11 cellular contexts compared by ENCODE assay signal in genomic region chr21:28793043-28793442, GRCh38.
A peak's percentile ranks its signal among the peaks of the same experiment; 100 is the strongest.
DNase-seq lines count a peak whose midpoint lies in the region; ATAC-seq, FAIRE-seq and TF ChIP-seq lines count a peak whose summit lies in the region.
"Had no signal": no experiment of that assay in that cellular context is flagged by ENCODE, and none has a peak within 500 bp of the region (broad histone marks: within the 10 kb centered on the region; RNA-seq: fewer than 3 reads in every experiment).

No MANE protein-coding gene starts in this region.

- H4K8ac ChIP-seq in IMR-90 (ENCODE audit: low read depth in 2 of 2, low read length in 2 of 2) = no peak overlapping the region; a peak in 1 of 4 replicates

- H3K18ac ChIP-seq in IMR-90 (ENCODE audit: low read depth, low read length) = no peak overlapping the region; the same call in 1 of the 2 replicates

- TF ChIP-seq RAD21 in IMR-90 (IDR thresholded peaks at IDR 0.05; ENCODE audit: low read length) = peak; percentile 85

- no peak overlapping the region for H4K91ac ChIP-seq in IMR-90 (ENCODE audit: insufficient read depth, low read depth, low read length)

- H3K56ac ChIP-seq in IMR-90 (ENCODE audit: extremely low read depth, insufficient read depth, low read length) = no peak overlapping the region

- dilution Hi-C loops in IMR-90 (cut with HindIII; ENCODE audit: low sequenced_read_pairs, unreplicated experiment) = no loop called here
- dilution Hi-C loops in mammary epithelial cell (cut with HindIII; ENCODE audit: low sequenced_read_pairs) = no loop called here

- H2BK120ac ChIP-seq in IMR-90 (ENCODE audit: low read depth, low read length) = peak overlapping the region; percentile 71

- no peaks in the 10 kb centered on the region for H3K36me3 ChIP-seq in IMR-90 (ENCODE audit: control insufficient read depth, insufficient read depth, low read length)
- no peaks in the 10 kb centered on the region for H3K36me3 ChIP-seq in mammary epithelial cell (ENCODE audit: insufficient read depth, low read length)
- H3K36me3 ChIP-seq in kidney (ENCODE audit: control insufficient read depth in 1 of 2, insufficient read depth in 2 of 2, low read length in 2 of 2) = no peaks in the 10 kb centered on the region
- H3K36me3 ChIP-seq: MG63 had no signal

- no peak overlapping the region for H3K23ac ChIP-seq in IMR-90 (ENCODE audit: low read depth, low read length)

- H3K79me1 ChIP-seq in IMR-90 (ENCODE audit: low read depth in 1 of 2, low read length in 2 of 2) = no peaks in the 10 kb centered on the region

- H4K20me1 ChIP-seq in IMR-90 (ENCODE audit: insufficient read depth, low read length) (no peaks in the 10 kb centered on the region), mammary epithelial cell (ENCODE audit: insufficient read depth, low read length) (no peaks in the 10 kb centered on the region)

- no peaks in the 10 kb centered on the region for H3K79me2 ChIP-seq in mammary epithelial cell (ENCODE audit: insufficient read depth, low read length)

- in situ Hi-C loops in ACHN (cut with HindIII; ENCODE audit: low pct_ligation_motif_present, low pct_unique_long_range_greater_than_20kb, low sequenced_read_pairs) = no loop called here
- in situ Hi-C loops in IMR-90 (cut with MboI; ENCODE audit: low sequenced_read_pairs) = loop anchor here (10.0 kb wide), 3 partner anchors 142 to 1948 kb away; partner anchors contain the start of gene ADAMTS1
- in situ Hi-C loops in mammary epithelial cell (cut with MboI; ENCODE audit: low sequenced_read_pairs in 2 of 2) = no loop called here

- H2BK5ac ChIP-seq in IMR-90 (ENCODE audit: low read depth, low read length, poor library complexity, severe bottlenecking) = no peak overlapping the region

- H3K4me3 ChIP-seq in IMR-90 (ENCODE audit: insufficient read depth, low read depth, low read length) (no peak overlapping the region), mammary epithelial cell (replicated peaks in 1 of 3; ENCODE audit: insufficient read depth in 1 of 3, low read depth in 2 of 3, low read length in 3 of 3) (no peak overlapping the region), kidney (ENCODE audit: low read length in 2 of 2) (no peak overlapping the region)
- H3K4me3 ChIP-seq: MG63 had no signal

- H3K4ac ChIP-seq in IMR-90 (ENCODE audit: low read depth, low read length) = peak overlapping the region; percentile 64; the same call in 1 of the 2 replicates

- peak overlapping the region; percentile 92; the same call in 1 of the 3 replicates for H2BK15ac ChIP-seq in IMR-90 (ENCODE audit: low read depth, low read length)

- H4K5ac ChIP-seq in IMR-90 (ENCODE audit: low read depth, low read length) = peak overlapping the region; percentile 69; the same call in 1 of the 2 replicates

- H2BK20ac ChIP-seq in IMR-90 (ENCODE audit: low read depth, low read length) = no peak overlapping the region; the same call in 1 of the 2 replicates

- no peak overlapping the region for H3K4me2 ChIP-seq in IMR-90 (ENCODE audit: low read depth, low read length)
- H3K4me2 ChIP-seq in mammary epithelial cell (ENCODE audit: insufficient read depth, low read depth, low read length) = no peak overlapping the region

- BruUV-seq in IMR-90 (replicated peaks; lab: Mats Ljungman, UMichigan) (no TSS peak), mammary epithelial cell (replicated peaks; lab: Mats Ljungman, UMichigan) (no TSS peak)

- no peaks in the 10 kb centered on the region for H3K9me3 ChIP-seq in IMR-90 (ENCODE audit: control insufficient read depth, insufficient read depth, low read length)
- H3K9me3 ChIP-seq in mammary epithelial cell (replicated peaks; ENCODE audit: insufficient read depth, low read length) = no peaks in the 10 kb centered on the region
- no peaks in the 10 kb centered on the region for H3K9me3 ChIP-seq in kidney (ENCODE audit: control insufficient read depth in 1 of 2, low read length in 2 of 2)
- H3K9me3 ChIP-seq: MG63 had no signal

- peak; percentile 85 for ATAC-seq in IMR-90 (ENCODE audit: low read depth)
- no peak for ATAC-seq in esophagus mucosa

- POLR2A ChIA-PET in IMR-90 (lab: Charles Lee; ENCODE audit: unreplicated experiment) = no interaction called here

- no peak for FAIRE-seq in kidney (lab: Jason Lieb, UNC)
- FAIRE-seq: endometrium had no signal

- H2AK5ac ChIP-seq in IMR-90 (ENCODE audit: low read depth, low read length) = no peak overlapping the region

- WGBS in IMR-90 (ENCODE audit: extremely low coverage in 2 of 2, insufficient read length in 1 of 2), 2 experiments = no CpG with 5 or more reads among the region's 2 CpGs
- 41% methylated on average over 2 of the region's 2 CpGs for WGBS in mammary epithelial cell (ENCODE audit: low coverage, missing lambda C conversion rate)

- H3K9ac ChIP-seq in IMR-90 (ENCODE audit: low read depth, low read length) (no peak overlapping the region), mammary epithelial cell (ENCODE audit: insufficient read depth, low read length) (no peak overlapping the region), kidney (ENCODE audit: low read length in 2 of 2) (no peak overlapping the region)

- TF ChIP-seq POLR2A in IMR-90 (IDR thresholded peaks at IDR 0.05; ENCODE audit: low read depth, low read length) = no peak

- H3K14ac ChIP-seq in IMR-90 (replicated peaks; ENCODE audit: low read depth, low read length) = no peak overlapping the region

- peaks cover 3% of the 10 kb centered on the region; the same call in 1 of the 2 replicates for H3K9me1 ChIP-seq in IMR-90 (ENCODE audit: insufficient read depth, low read length)

- TF ChIP-seq CTCF in IMR-90 (conservative IDR thresholded peaks at IDR 0.05; ENCODE audit: low read depth, low read length) = peak; percentile 75
- TF ChIP-seq CTCF in mammary epithelial cell (conservative IDR thresholded peaks at IDR 0.05 in 1 of 2, IDR thresholded peaks at IDR 0.05 in 1 of 2; ENCODE audit: extremely low read depth in 1 of 2, insufficient read depth in 1 of 2, low read depth in 1 of 2, low read length in 2 of 2) = peak; percentile 14 to 35
- TF ChIP-seq CTCF in kidney (IDR thresholded peaks at IDR 0.05; ENCODE audit: borderline replicate concordance, extremely low read depth, insufficient read depth) = peak; percentile 34
- TF ChIP-seq CTCF in GM20000 (IDR thresholded peaks at IDR 0.05; ENCODE audit: extremely low read depth, missing control alignments) = no peak

- intact Hi-C loops in IMR-90 (cut with micrococcal nuclease) (loop anchor here (1.0 to 5.0 kb wide), 5 partner anchors 48 to 1943 kb away; no protein-coding TSS in a partner anchor), mammary epithelial cell (cut with micrococcal nuclease) (loop anchor here (1.0 kb wide), 1 partner anchor 48 kb away; no protein-coding TSS in a partner anchor), kidney (cut with DNase I) (no loop called here)

- H3K27me3 ChIP-seq in IMR-90 (ENCODE audit: control insufficient read depth, insufficient read depth, low read length) (no peaks in the 10 kb centered on the region), mammary epithelial cell (ENCODE audit: insufficient read depth, low read length) (no peaks in the 10 kb centered on the region)
- H3K27me3 ChIP-seq: MG63 had no signal

- no peak overlapping the region for H2AK9ac ChIP-seq in IMR-90 (replicated peaks; ENCODE audit: low read depth, low read length, poor library complexity)

- no peak overlapping the region for H2AFZ ChIP-seq in IMR-90 (replicated peaks; ENCODE audit: low read length, poor library complexity)
- H2AFZ ChIP-seq in mammary epithelial cell (ENCODE audit: low read depth, low read length) = no peak overlapping the region

- CTCF ChIA-PET in IMR-90 (lab: Yijun Ruan, JAX) = interaction anchor here (0.9 to 1.1 kb wide), 2 partner anchors 12 to 47 kb away, joined by 3 to 4 read pairs; no protein-coding TSS in a partner anchor
- CTCF ChIA-PET in mammary epithelial cell (lab: Charles Lee; ENCODE audit: low non-redundant PET) = no interaction called here

- no peak overlapping the region for H3K27ac ChIP-seq in IMR-90 (ENCODE audit: insufficient read depth, low read length)
- H3K27ac ChIP-seq in mammary epithelial cell (ENCODE audit: insufficient read depth, low read depth, low read length) = no peak overlapping the region
- H3K27ac ChIP-seq in kidney (ENCODE audit: low read depth in 2 of 2, low read length in 2 of 2) = no peak overlapping the region

- peak; percentile 29 for DNase-seq in ACHN
- DNase-seq in IMR-90 = peak; percentile 73
- no peak for DNase-seq in mammary epithelial cell
- DNase-seq in kidney = no peak
- no peak for DNase-seq in GM20000 (ENCODE audit: low spot score)
- no peak for DNase-seq in inferior parietal cortex (ENCODE audit: extremely low spot score)
- DNase-seq in anterior cingulate cortex (lab: John Stamatoyannopoulos, UW) = no peak
- DNase-seq: MG63, nephron progenitor cell had no signal

- H3K4me1 ChIP-seq in IMR-90 (ENCODE audit: control insufficient read depth, insufficient read depth, low read length) = peaks cover 9% of the 10 kb centered on the region
- H3K4me1 ChIP-seq in mammary epithelial cell (ENCODE audit: insufficient read depth, low read length) = no peaks in the 10 kb centered on the region
- H3K4me1 ChIP-seq in kidney (ENCODE audit: control insufficient read depth in 1 of 2, insufficient read depth in 1 of 2, low read depth in 1 of 2, low read length in 2 of 2) = no peaks in the 10 kb centered on the region

TF ChIP-seq in IMR-90, 13 proteins besides CTCF, POLR2A, EP300 and RAD21:
- TF ChIP-seq RCOR1 (IDR thresholded peaks at IDR 0.05; ENCODE audit: insufficient replicate concordance, low read length) = no peak
- peak; percentile 75 for TF ChIP-seq SMC3 (IDR thresholded peaks at IDR 0.05; ENCODE audit: low read depth, low read length)
- no peak for TF ChIP-seq USF2 (IDR thresholded peaks at IDR 0.05; ENCODE audit: low read depth, low read length)
- TF ChIP-seq MAZ (IDR thresholded peaks at IDR 0.05; ENCODE audit: borderline replicate concordance, low read depth, low read length) = no peak

Comparison
In these comparisons a context has a peak if more than half of its experiments do, and no peak if none do; other contexts are left out.
1. DNase-seq: peak in ACHN (single experiment) and IMR-90 (single experiment); none in mammary epithelial cell (single experiment), kidney (single experiment), GM20000 (single experiment), inferior parietal cortex (single experiment) and anterior cingulate cortex (0 of 58).